ENCODE assay signal across 8 cellular contexts in the genomic region with DNA sequence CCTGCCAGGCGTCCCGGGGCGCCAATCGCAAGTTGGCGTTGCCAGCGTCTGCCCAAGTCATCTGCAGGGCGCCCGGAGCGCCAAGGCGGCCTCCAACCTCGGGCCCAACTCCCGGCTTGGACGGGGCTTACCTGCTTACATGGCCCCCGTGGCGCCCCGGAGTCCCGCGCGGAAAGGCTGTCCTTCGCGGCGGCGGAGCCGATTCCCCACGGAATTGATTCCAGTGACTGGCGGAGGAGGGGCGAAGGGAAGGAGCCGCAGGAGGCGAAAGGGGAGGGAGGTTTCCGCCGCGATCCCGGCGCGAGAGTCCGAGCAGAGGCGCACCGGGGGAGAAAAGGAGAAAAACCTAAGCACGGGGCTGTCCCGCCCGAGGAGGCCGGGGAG. TPM values are rescaled to one million over a fixed set of nuclear protein-coding genes. Genes with fewer than 3 reads are reported as not detected.
DNase-seq lines count a peak whose midpoint lies in the region; ATAC-seq, FAIRE-seq and TF ChIP-seq lines count a peak whose summit lies in the region.

No MANE protein-coding gene starts in this region.

- no peak overlapping the region for H3K27ac Mint-ChIP-seq in CD4-positive, alpha-beta T cell
- H3K27ac Mint-ChIP-seq in activated naive CD8-positive, alpha-beta T cell treated with anti-CD3 and anti-CD28 coated beads for 36 hours = no peak overlapping the region

- no CpG with 5 or more reads among the region's 42 CpGs for WGBS in iPS DF 6.9 (ENCODE audit: insufficient coverage, insufficient read length)
- 0 to 2% (median 1%) methylated on average over 31 to 42 of the region's 42 CpGs for WGBS in spleen, 5 donors

- H3K27me3 ChIP-seq in CD4-positive, alpha-beta T cell (ENCODE audit: control insufficient read depth, insufficient read depth, low read length) = peaks cover 33% of the 10 kb centered on the region
- no peaks in the 10 kb centered on the region for H3K27me3 ChIP-seq in iPS DF 6.9 (ENCODE audit: control insufficient read depth, insufficient read depth, low read length)
- H3K27me3 ChIP-seq in spleen (replicated peaks in 1 of 7) = peaks cover 0 to 57% (median 15%) of the 10 kb centered on the region in 7 donors

- H3K9me3 Mint-ChIP-seq in CD4-positive, alpha-beta T cell = no peaks in the 10 kb centered on the region
- no peaks in the 10 kb centered on the region for H3K9me3 Mint-ChIP-seq in activated naive CD8-positive, alpha-beta T cell treated with anti-CD3 and anti-CD28 coated beads for 36 hours

- no peaks in the 10 kb centered on the region for H3K36me3 ChIP-seq in iPS DF 6.9 (ENCODE audit: control insufficient read depth, insufficient read depth, low read length)
- H3K36me3 ChIP-seq in spleen = no peaks in the 10 kb centered on the region

- peak overlapping the region; percentile 95 for H3K4me3 ChIP-seq in iPS DF 6.9 (ENCODE audit: low read length)
- H3K4me3 ChIP-seq in spleen = peak overlapping the region; percentile 43 to 72 (median 46)

- H3K27me3 Mint-ChIP-seq in CD4-positive, alpha-beta T cell = peaks cover 63% of the 10 kb centered on the region
- peaks cover 58% of the 10 kb centered on the region for H3K27me3 Mint-ChIP-seq in activated naive CD8-positive, alpha-beta T cell treated with anti-CD3 and anti-CD28 coated beads for 36 hours

- no peaks in the 10 kb centered on the region for H3K36me3 Mint-ChIP-seq in CD4-positive, alpha-beta T cell (ENCODE audit: low read depth)
- no peaks in the 10 kb centered on the region for H3K36me3 Mint-ChIP-seq in activated naive CD8-positive, alpha-beta T cell treated with anti-CD3 and anti-CD28 coated beads for 36 hours

- no peak for TF ChIP-seq POLR2A in spleen (IDR thresholded peaks at IDR 0.05)

- no peaks in the 10 kb centered on the region for H3K9me3 ChIP-seq in CD4-positive, alpha-beta T cell (ENCODE audit: control insufficient read depth, low read length)
- H3K9me3 ChIP-seq in iPS DF 6.9 (ENCODE audit: control insufficient read depth, insufficient read depth, low read length) = no peaks in the 10 kb centered on the region
- no peaks in the 10 kb centered on the region for H3K9me3 ChIP-seq in spleen

- peak overlapping the region; percentile 67 for H3K4me3 Mint-ChIP-seq in CD4-positive, alpha-beta T cell
- peak overlapping the region; percentile 78 for H3K4me3 Mint-ChIP-seq in activated naive CD8-positive, alpha-beta T cell treated with anti-CD3 and anti-CD28 coated beads for 36 hours

- no peak for TF ChIP-seq CTCF in CD4-positive, alpha-beta T cell (IDR thresholded peaks at IDR 0.05)
- no peak for TF ChIP-seq CTCF in spleen (IDR thresholded peaks at IDR 0.05 in 8 of 11, conservative IDR thresholded peaks at IDR 0.05 in 3 of 11)

- intact Hi-C loops in CD4-positive, alpha-beta T cell (cut with DNase I, micrococcal nuclease) = no loop called here
- intact Hi-C loops in spleen (cut with DNase I; ENCODE audit: low total_unique reads) = no loop called here

- DNase-seq in CD4-positive, alpha-beta T cell = no peak
- peak; percentile 13 for DNase-seq in activated naive CD8-positive, alpha-beta T cell treated with anti-CD3 and anti-CD28 coated beads for 36 hours
- DNase-seq in iPS DF 6.9 (ENCODE audit: low read depth, low spot score) = no peak
- peak; percentile 75 for DNase-seq in spleen
- DNase-seq in RCC 7860 (ENCODE audit: low spot score) = no peak

- H3K4me1 Mint-ChIP-seq in CD4-positive, alpha-beta T cell (ENCODE audit: low read depth) = no peaks in the 10 kb centered on the region
- H3K4me1 Mint-ChIP-seq in activated naive CD8-positive, alpha-beta T cell treated with anti-CD3 and anti-CD28 coated beads for 36 hours = peaks cover 3% of the 10 kb centered on the region

- CTCF ChIA-PET in CD4-positive, alpha-beta T cell (lab: Charles Lee) = no interaction called here

- H3K4me1 ChIP-seq in iPS DF 6.9 (ENCODE audit: control insufficient read depth, insufficient read depth, low read length) (peaks cover 3% of the 10 kb centered on the region), spleen (peaks cover 3 to 59% (median 27%) of the 10 kb centered on the region in 6 donors)

- no peak for FAIRE-seq in RCC 7860 (lab: Jason Lieb, UNC)

- H3K27ac ChIP-seq in CD4-positive, alpha-beta T cell (ENCODE audit: low read depth, low read length) = no peak overlapping the region
- no peak overlapping the region for H3K27ac ChIP-seq in iPS DF 6.9 (ENCODE audit: low read length)
- H3K27ac ChIP-seq in spleen = peak overlapping the region; percentile 66 to 96 (median 90)

- no peak for ATAC-seq in CD4-positive, alpha-beta T cell (ENCODE audit: poor library complexity)
- peak; percentile 26 for ATAC-seq in HG02759 (IDR thresholded peaks at IDR 0.05; ENCODE audit: unreplicated experiment)
- no peak for ATAC-seq in HG02852 (IDR thresholded peaks at IDR 0.05; ENCODE audit: unreplicated experiment)
- ATAC-seq in GM18519 (IDR thresholded peaks at IDR 0.05; ENCODE audit: low FRiP score, unreplicated experiment) = no peak

- POLR2A ChIA-PET in CD4-positive, alpha-beta T cell (lab: Charles Lee) = no interaction called here

RNA-seq across cellular contexts. Expression of a gene that starts 0.4 kb away (rescaled TPM):
- under 1 TPM; 0.03 TPM for total RNA-seq in CD4-positive, alpha-beta T cell
- total RNA-seq in activated naive CD8-positive, alpha-beta T cell treated with anti-CD3 and anti-CD28 coated beads for 36 hours = 1 to 10 TPM in 1 of 2 experiments, under 1 TPM in 1; 0.92 to 1.3 TPM
- 10 to 100 TPM; 12.6 to 28.5 (median 21.6) TPM for total RNA-seq in spleen
- 1 to 10 TPM in 2 of 3 donors, under 1 TPM in 1; 0.83 to 4.0 (median 1.2) TPM for polyA plus RNA-seq in spleen

RNA-seq across cellular contexts. Expression of a gene that starts 52.0 kb away (rescaled TPM):
- 1 to 10 TPM; 3.4 to 3.8 TPM for total RNA-seq in CD4-positive, alpha-beta T cell
- total RNA-seq in activated naive CD8-positive, alpha-beta T cell treated with anti-CD3 and anti-CD28 coated beads for 36 hours = 10 to 100 TPM; 70.6 to 79.4 TPM
- total RNA-seq in spleen = 10 to 100 TPM in 2 of 7 donors, 1 to 10 TPM in 5; 2.8 to 12.8 (median 6.5) TPM
- polyA plus RNA-seq in spleen = 1 to 10 TPM; 1.2 to 7.5 (median 1.3) TPM

Comparison
In these comparisons a context has a peak if more than half of its experiments do, and no peak if none do; other contexts are left out.
1. DNase-seq: peak in activated naive CD8-positive, alpha-beta T cell treated with anti-CD3 and anti-CD28 coated beads for 36 hours (single experiment) and spleen (single experiment); none in CD4-positive, alpha-beta T cell (0 of 10), iPS DF 6.9 (single experiment) and RCC 7860 (single experiment).
2. H3K27ac ChIP-seq: peak in spleen (8 of 8); none in CD4-positive, alpha-beta T cell (single experiment) and iPS DF 6.9 (single experiment).
3. RNA of a gene that starts 0.4 kb away (total RNA-seq): 12.6 to 28.5 TPM in spleen; 0.92 to 1.3 TPM in activated naive CD8-positive, alpha-beta T cell treated with anti-CD3 and anti-CD28 coated beads for 36 hours and 0.03 TPM in CD4-positive, alpha-beta T cell; every median in the first group is over 4 times any median in the second.
4. RNA of a gene that starts 52.0 kb away (total RNA-seq): 70.6 to 79.4 TPM in activated naive CD8-positive, alpha-beta T cell treated with anti-CD3 and anti-CD28 coated beads for 36 hours; 2.8 to 12.8 TPM in spleen and 3.4 to 3.8 TPM in CD4-positive, alpha-beta T cell; every median in the first group is over 4 times any median in the second.